Comparison of ENCODE assay signal across 9 cellular contexts in the genomic region with DNA sequence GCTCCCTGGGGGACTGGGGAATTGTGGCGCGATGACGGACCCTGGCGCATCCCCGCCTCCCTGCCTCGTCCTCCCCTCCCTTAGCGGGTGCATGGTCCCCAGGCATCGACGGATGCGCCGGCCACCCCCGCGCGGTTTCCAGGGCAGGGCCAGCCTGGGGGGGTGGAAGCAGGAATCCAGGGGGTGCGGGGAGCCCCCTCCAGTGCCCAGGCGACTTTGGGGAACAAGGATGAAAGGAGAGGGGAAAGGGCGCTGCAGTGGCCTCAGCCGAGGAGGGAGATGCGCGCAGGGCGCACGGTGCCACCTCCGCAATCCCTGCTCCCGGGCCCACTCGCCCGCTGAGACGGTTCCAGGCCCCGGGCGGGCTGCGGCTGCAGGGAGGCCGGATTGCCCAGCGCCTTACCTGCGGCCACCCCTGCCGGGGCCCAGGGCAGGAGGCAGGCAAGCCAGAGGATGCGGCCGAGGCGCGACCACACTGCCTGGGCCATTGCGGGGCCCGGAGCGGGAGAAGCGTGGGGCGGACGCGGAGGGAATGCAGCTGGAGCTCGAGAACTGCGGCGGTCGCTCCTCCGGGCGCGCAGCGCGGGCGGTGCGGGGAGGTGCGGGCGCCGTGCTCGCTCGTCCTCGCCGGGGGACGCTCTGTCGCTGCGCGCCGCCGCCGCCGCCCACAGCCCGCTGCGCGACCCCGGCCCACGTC. TPM values are rescaled to one million over a fixed set of nuclear protein-coding genes. Genes with fewer than 3 reads are reported as not detected.
DNase-seq lines count a peak whose midpoint lies in the region; ATAC-seq, FAIRE-seq and TF ChIP-seq lines count a peak whose summit lies in the region.
"Had no signal": no experiment of that assay in that cellular context is flagged by ENCODE, and none has a peak within 500 bp of the region (broad histone marks: within the 10 kb centered on the region; RNA-seq: fewer than 3 reads in every experiment).

A gene with protein sequence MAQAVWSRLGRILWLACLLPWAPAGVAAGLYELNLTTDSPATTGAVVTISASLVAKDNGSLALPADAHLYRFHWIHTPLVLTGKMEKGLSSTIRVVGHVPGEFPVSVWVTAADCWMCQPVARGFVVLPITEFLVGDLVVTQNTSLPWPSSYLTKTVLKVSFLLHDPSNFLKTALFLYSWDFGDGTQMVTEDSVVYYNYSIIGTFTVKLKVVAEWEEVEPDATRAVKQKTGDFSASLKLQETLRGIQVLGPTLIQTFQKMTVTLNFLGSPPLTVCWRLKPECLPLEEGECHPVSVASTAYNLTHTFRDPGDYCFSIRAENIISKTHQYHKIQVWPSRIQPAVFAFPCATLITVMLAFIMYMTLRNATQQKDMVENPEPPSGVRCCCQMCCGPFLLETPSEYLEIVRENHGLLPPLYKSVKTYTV (minus strand): TSS at position 641 of the 697 bp plus-strand sequence. CDS start 153 bp downstream, at position 488.

- H4K8ac ChIP-seq in mesendoderm (ENCODE audit: low read depth, low read length) = no peak within 1 kb of the TSS

- in situ Hi-C loops in GM12878 (cut with MboI) = no loop called here

- BruUV-seq in GM12878 (replicated peaks; lab: Mats Ljungman, UMichigan) = no TSS peak

- no peak within 1 kb of the TSS for H3K18ac ChIP-seq in mesendoderm (ENCODE audit: low read length)

- no peak for TF ChIP-seq RAD21 in GM12878 (IDR thresholded peaks at IDR 0.05; ENCODE audit: insufficient read depth, low read depth, low read length)

- SMC1A ChIA-PET in GM12878 (lab: Charles Lee; ENCODE audit: uncharacterized antibody, unreplicated experiment) = no interaction called here

- H2BK120ac ChIP-seq in mesendoderm (ENCODE audit: low read depth, low read length) = no peak within 1 kb of the TSS

- peak within 1 kb of the TSS; percentile 74 for H3K23ac ChIP-seq in mesendoderm (ENCODE audit: low read length)

- H2AK5ac ChIP-seq in mesendoderm (ENCODE audit: low read length) = no peak within 1 kb of the TSS

- H2BK15ac ChIP-seq in mesendoderm (replicated peaks; ENCODE audit: low read depth) = no peak within 1 kb of the TSS

- H3K27me3 ChIP-seq in GM12878 (replicated peaks in 1 of 2; ENCODE audit: control insufficient read depth in 2 of 2, insufficient read depth in 2 of 2, low read length in 1 of 2) (peaks cover 6 to 13% of the 10 kb centered on the region in 2 experiments; a peak in 3 of 4 replicates), mesendoderm (ENCODE audit: insufficient read depth, low read length, poor library complexity) (peaks cover 15% of the 10 kb centered on the region)

- TF ChIP-seq CTCF in AG10803 (conservative IDR thresholded peaks at IDR 0.05; ENCODE audit: low read length) (no peak), HEK293 (tag by site-specific recombination; IDR thresholded peaks at IDR 0.05) (no peak), GM12878 (IDR thresholded peaks at IDR 0.05 in 2 of 3, conservative IDR thresholded peaks at IDR 0.05 in 1 of 3; ENCODE audit: control insufficient read depth in 2 of 3, extremely low read depth in 1 of 3, insufficient read depth in 1 of 3, low read depth in 3 of 3, low read length in 3 of 3) (no peak)

- H4K5ac ChIP-seq in mesendoderm (ENCODE audit: low read length) = no peak within 1 kb of the TSS

- peak within 1 kb of the TSS; percentile 71 for H3K4me2 ChIP-seq in GM12878 (ENCODE audit: control insufficient read depth, insufficient read depth)
- H3K4me2 ChIP-seq in mesendoderm (ENCODE audit: low read length) = peak within 1 kb of the TSS; percentile 61

- peak within 1 kb of the TSS; percentile 79 for H3K56ac ChIP-seq in mesendoderm (ENCODE audit: low read length)

- no peak for TF ChIP-seq EP300 in GM12878 (IDR thresholded peaks at IDR 0.05; ENCODE audit: borderline replicate concordance in 1 of 2, control insufficient read depth in 1 of 2, low read depth in 2 of 2, low read length in 2 of 2)

- POLR2A ChIA-PET in HEK293 (lab: Yijun Ruan, JAX) = no interaction called here
- POLR2A ChIA-PET in GM12878 (lab: Charles Lee) = no interaction called here

- DNase-seq in AG10803 (ENCODE audit: low read depth) (no peak), GM12878 (ENCODE audit: low read depth, low spot score) (no peak), mesendoderm (no peak), cerebellar nuclear complex (lab: John Stamatoyannopoulos, UW) (no peak), sciatic nerve (ENCODE audit: low spot score) (no peak)

- H3K9ac ChIP-seq in GM12878 (ENCODE audit: control insufficient read depth, insufficient read depth, low read length) (no peak within 1 kb of the TSS), mesendoderm (ENCODE audit: low read length) (peak within 1 kb of the TSS; percentile 61)

- H3K27ac ChIP-seq in HEK293 (ENCODE audit: extremely low read depth, low read depth, low read length) = peak within 1 kb of the TSS; percentile 37; the same call in 1 of the 2 replicates
- no peak within 1 kb of the TSS for H3K27ac ChIP-seq in GM12878 (ENCODE audit: control insufficient read depth, insufficient read depth)
- H3K27ac ChIP-seq in mesendoderm (ENCODE audit: low read depth, low read length) = no peak within 1 kb of the TSS
- H3K27ac ChIP-seq: epithelial cell of prostate had no signal

- H3K9me3 ChIP-seq in HEK293 (ENCODE audit: control insufficient read depth, insufficient read depth, low read depth, low read length) = no peaks in the 10 kb centered on the region
- no peaks in the 10 kb centered on the region for H3K9me3 ChIP-seq in GM12878 (replicated peaks; ENCODE audit: control insufficient read depth, insufficient read depth, low read length)

- H2AFZ ChIP-seq in GM12878 (ENCODE audit: control insufficient read depth, low read depth, low read length) = no peak within 1 kb of the TSS

- no peak for FAIRE-seq in GM12878 (lab: Jason Lieb, UNC)

- H3K4me1 ChIP-seq in HEK293 (ENCODE audit: control insufficient read depth, insufficient read depth, low read length) (peaks cover 3% of the 10 kb centered on the region; the same call in 1 of the 2 replicates), GM12878 (ENCODE audit: control insufficient read depth, insufficient read depth, low read length) (0 out of 2 replicates have a peak, but pooled peaks cover 8% of the 10 kb centered on the region), mesendoderm (ENCODE audit: control insufficient read depth, low read depth, low read length) (no peaks in the 10 kb centered on the region)

- intact Hi-C loops in GM12878 (cut with micrococcal nuclease; ENCODE audit: unreplicated experiment) = no loop called here
- intact Hi-C loops in sciatic nerve (cut with DNase I) = no loop called here

- H3K79me2 ChIP-seq in GM12878 (ENCODE audit: control insufficient read depth, insufficient read depth, low read length) (no peaks in the 10 kb centered on the region), mesendoderm (ENCODE audit: control insufficient read depth, insufficient read depth, low read length) (no peaks in the 10 kb centered on the region)

- 5% methylated on average over 45 of the region's 76 CpGs for WGBS in GM12878 (ENCODE audit: insufficient coverage, insufficient replicate concordance, low lambda C conversion rate, missing lambda C conversion rate)
- no CpG with 5 or more reads among the region's 76 CpGs for WGBS in mesendoderm (ENCODE audit: extremely low coverage, insufficient coverage, low lambda C conversion rate)

- H3K36me3 ChIP-seq in HEK293 (ENCODE audit: control insufficient read depth in 2 of 2, insufficient read depth in 1 of 2, low read length in 2 of 2) (no peaks in the 10 kb centered on the region), GM12878 (ENCODE audit: control insufficient read depth in 2 of 2, insufficient read depth in 2 of 2, low read length in 1 of 2) (no peaks in the 10 kb centered on the region), mesendoderm (ENCODE audit: control insufficient read depth, insufficient read depth, low read length) (no peaks in the 10 kb centered on the region)

- ATAC-seq in GM12878 = peak; percentile 13; the same call in 2 of the 3 replicates
- ATAC-seq in GM19023 (IDR thresholded peaks at IDR 0.05; ENCODE audit: unreplicated experiment) = no peak
- no peak for ATAC-seq in HG03175 (IDR thresholded peaks at IDR 0.05; ENCODE audit: unreplicated experiment)
- no peak for ATAC-seq in sciatic nerve

- H3K79me1 ChIP-seq in mesendoderm (ENCODE audit: low read length) = no peaks in the 10 kb centered on the region

- H3K4me3 ChIP-seq in AG10803 (ENCODE audit: low read length) = peak within 1 kb of the TSS; percentile 56
- H3K4me3 ChIP-seq in HEK293 (ENCODE audit: low read depth, low read length) = peak within 1 kb of the TSS; percentile 49
- no peak within 1 kb of the TSS; the same call in 1 of the 2 replicates for H3K4me3 ChIP-seq in GM12878
- peak within 1 kb of the TSS; percentile 28 for H3K4me3 ChIP-seq in mesendoderm (ENCODE audit: low read length)

- H2BK5ac ChIP-seq in mesendoderm (ENCODE audit: low read length) = no peak within 1 kb of the TSS

- no peak for TF ChIP-seq POLR2A in GM12878 (IDR thresholded peaks at IDR 0.05; ENCODE audit: low read depth, low read length)

- no peaks in the 10 kb centered on the region for H4K20me1 ChIP-seq in GM12878 (ENCODE audit: control insufficient read depth, insufficient read depth)

- RAD21 ChIA-PET in GM12878 (lab: Charles Lee; ENCODE audit: unreplicated experiment) = interaction anchor here (0.6 kb wide), 2 partner anchors 355 to 548 kb away, joined by 3 to 4 read pairs; no protein-coding TSS in a partner anchor

- CTCF ChIA-PET in HEK293 (lab: Yijun Ruan, JAX) = interaction anchor here (1.0 kb wide), 1 partner anchor 9 kb away, joined by 4 read pairs; a partner anchor contains a TSS
- CTCF ChIA-PET in GM12878 (lab: Yijun Ruan, JAX) = no interaction called here

- H3K4ac ChIP-seq in mesendoderm (ENCODE audit: low read depth, low read length) = no peak within 1 kb of the TSS

RNA-seq across cellular contexts. Expression of the gene that starts here (rescaled TPM):
- total RNA-seq in GM12878 (2013; cell fraction: nucleolus; rRNA removed) = not detected in 2 replicates
- total RNA-seq in GM12878 (2014; rRNA removed) = 0.11 TPM in 1 of 2 replicates, not detected in the other
- not detected in 2 replicates for total RNA-seq in GM12878 (2014; rRNA removed; fragmentation: Illumina TruSeq; extraction: Trizol)
- not detected in 2 replicates for total RNA-seq in GM12878 (2021)
- not detected for polyA plus RNA-seq in GM12878 (2011; ENCODE audit: low read depth)
- 0.06 and 0.15 TPM in 2 replicates for polyA plus RNA-seq in GM12878 (2011; rRNA removed)
- polyA plus RNA-seq in GM12878 (2011; cell fraction: cytosol; rRNA removed) = 0.37 and 0.46 TPM in 2 replicates
- 0.28 and 1.0 TPM in 2 replicates for polyA plus RNA-seq in GM12878 (2011; cell fraction: nucleus; rRNA removed)
- 0.14 TPM in 1 of 2 replicates, not detected in the other for polyA plus RNA-seq in GM12878 (2012)
- polyA plus RNA-seq in GM12878 (2014; fragmentation: Illumina TruSeq; extraction: Trizol) = 0.04 TPM in 1 of 2 replicates, not detected in the other
- polyA plus RNA-seq in GM12878 (2014; fragmentation: Nextera tagmentation; extraction: Ambion mirVana) = not detected
- polyA plus RNA-seq in GM12878 (2014; rRNA removed) = not detected in 2 replicates
- polyA plus RNA-seq in GM12878 (2016; fragmentation: Nextera tagmentation; extraction: Ambion mirVana) = not detected
- polyA minus RNA-seq in GM12878 (2011; rRNA and poly(A)+ RNA removed) = 0.05 and 0.15 TPM in 2 replicates
- not detected in 2 replicates for polyA minus RNA-seq in GM12878 (2011; cell fraction: cytosol; rRNA and poly(A)+ RNA removed)
- under 0.01 TPM in 1 of 2 replicates, not detected in the other for polyA minus RNA-seq in GM12878 (2011; cell fraction: nucleus; rRNA and poly(A)+ RNA removed)
- 0.22 TPM for polyA plus RNA-seq in mesendoderm (2013, experiment 1 of 2)
- polyA plus RNA-seq in mesendoderm (2013, experiment 2 of 2) = 0.48 TPM
- 5.7 TPM for total RNA-seq in sciatic nerve
